ENCODE assay signal across 14 cellular contexts in the genomic region with DNA sequence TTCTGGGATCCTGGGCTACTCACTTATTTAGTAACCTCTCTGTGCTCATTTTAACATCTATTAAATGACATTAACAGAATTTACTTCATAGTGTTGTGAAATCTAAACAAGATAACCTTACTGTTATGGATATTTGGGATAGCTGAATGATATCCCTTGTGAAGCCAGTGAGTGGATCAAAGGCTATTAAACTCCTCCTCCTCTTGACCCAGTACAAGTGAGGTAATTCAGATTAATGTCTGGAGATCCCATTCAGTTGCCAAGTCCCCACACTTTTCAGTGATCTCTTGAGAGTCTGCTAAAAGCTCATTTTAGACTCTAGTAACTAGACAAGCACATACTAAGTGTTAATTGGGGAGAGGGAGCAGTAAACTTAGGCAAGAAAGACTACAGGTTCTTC. TPM values are rescaled to one million over a fixed set of nuclear protein-coding genes. Genes with fewer than 3 reads are reported as not detected.
DNase-seq lines count a peak whose midpoint lies in the region; ATAC-seq and TF ChIP-seq lines count a peak whose summit lies in the region.
"Had no signal": no experiment of that assay in that cellular context is flagged by ENCODE, and none has a peak within 500 bp of the region (broad histone marks: within the 10 kb centered on the region; RNA-seq: fewer than 3 reads in every experiment).

No MANE protein-coding gene starts in this region.

- no peaks in the 10 kb centered on the region for H4K20me1 ChIP-seq in KMS-11 (ENCODE audit: insufficient read depth)

- POLR2A ChIA-PET in CD8-positive, alpha-beta T cell (lab: Charles Lee), result interaction anchor here (0.5 kb wide), 1 partner anchor 162 kb away, joined by 4 read pairs; no protein-coding TSS in a partner anchor

- no peaks in the 10 kb centered on the region for H3K9me3 Mint-ChIP-seq in CD8-positive, alpha-beta T cell
- no peaks in the 10 kb centered on the region for H3K9me3 Mint-ChIP-seq in natural killer cell treated with Interleukin-12 subunit alpha and Interleukin-12 subunit beta and Interleukin-15 and Interleukin-18, amount 100 ng/mL, for 72 hours

- peak overlapping the region; percentile 99 for H3K4me2 ChIP-seq in KMS-11

- no peak overlapping the region for H2AFZ ChIP-seq in KMS-11 (ENCODE audit: low read depth)
- H2AFZ ChIP-seq: parathyroid adenoma had no signal

- CTCF ChIA-PET in CD8-positive, alpha-beta T cell (lab: Charles Lee), result no interaction called here

- peaks cover 33% of the 10 kb centered on the region for H3K79me2 ChIP-seq in KMS-11 (ENCODE audit: insufficient read depth, low read depth)

- H3K9me3 ChIP-seq in CD8-positive, alpha-beta T cell (ENCODE audit: low read length), result no peaks in the 10 kb centered on the region
- H3K9me3 ChIP-seq: SJSA1 had no signal

- peak overlapping the region; percentile 62 for H3K27ac Mint-ChIP-seq in CD8-positive, alpha-beta T cell
- H3K27ac Mint-ChIP-seq in natural killer cell treated with Interleukin-12 subunit alpha and Interleukin-12 subunit beta and Interleukin-15 and Interleukin-18, amount 100 ng/mL, for 72 hours, result peak overlapping the region; percentile 91 to 94
- H3K27ac Mint-ChIP-seq: activated naive CD4-positive, alpha-beta T cell treated with anti-CD3 and anti-CD28 coated beads, Interleukin-2, amount 50 U/mL, for 72 hours had no signal

- peaks cover 4% of the 10 kb centered on the region for H3K36me3 Mint-ChIP-seq in CD8-positive, alpha-beta T cell
- peaks cover 7% of the 10 kb centered on the region for H3K36me3 Mint-ChIP-seq in natural killer cell treated with Interleukin-12 subunit alpha and Interleukin-12 subunit beta and Interleukin-15 and Interleukin-18, amount 100 ng/mL, for 72 hours

- peaks cover 44% of the 10 kb centered on the region for H3K4me1 ChIP-seq in CD8-positive, alpha-beta T cell (ENCODE audit: insufficient read depth, low read length)
- peaks cover 65% of the 10 kb centered on the region for H3K4me1 ChIP-seq in KMS-11 (ENCODE audit: low read depth, poor library complexity, severe bottlenecking)

- no peak for DNase-seq in CD8-positive, alpha-beta T cell
- DNase-seq in amniotic epithelial cell (ENCODE audit: low read depth) (peak; percentile 66), GOT3 (lab: John Stamatoyannopoulos, UW) (no peak), NCI-H2029 (lab: John Stamatoyannopoulos, UW) (no peak)
- DNase-seq in natural killer cell treated with Interleukin-12 subunit alpha and Interleukin-12 subunit beta and Interleukin-15 and Interleukin-18, amount 100 ng/mL, for 72 hours (ENCODE audit: low spot score), result no peak
- DNase-seq: activated CD4-positive, alpha-beta T cell treated with anti-CD3 and anti-CD28 coated beads, Interleukin-2, amount 50 U/mL, for 4 hours; glutamatergic neuron; NCI-H1105; NCI-H526 had no signal

- H3K27ac ChIP-seq in CD8-positive, alpha-beta T cell (ENCODE audit: low read depth, low read length), result no peak overlapping the region
- H3K27ac ChIP-seq in KMS-11, result peak overlapping the region; percentile 4; the same call in 1 of the 2 replicates
- H3K27ac ChIP-seq: parathyroid adenoma, SJSA1 had no signal

- intact Hi-C loops in CD8-positive, alpha-beta T cell (cut with DNase I, micrococcal nuclease), result no loop called here

- H3K4me3 Mint-ChIP-seq in CD8-positive, alpha-beta T cell, result no peak overlapping the region
- H3K4me3 Mint-ChIP-seq in natural killer cell treated with Interleukin-12 subunit alpha and Interleukin-12 subunit beta and Interleukin-15 and Interleukin-18, amount 100 ng/mL, for 72 hours, result peak overlapping the region; percentile 5

- no peak for ATAC-seq in CD8-positive, alpha-beta T cell
- ATAC-seq in natural killer cell treated with Interleukin-12 subunit alpha and Interleukin-12 subunit beta and Interleukin-15 and Interleukin-18, amount 100 ng/mL, for 72 hours, result no peak
- no peak for ATAC-seq in GM18498 (IDR thresholded peaks at IDR 0.05; ENCODE audit: unreplicated experiment)
- ATAC-seq: activated naive CD4-positive, alpha-beta T cell treated with anti-CD3 and anti-CD28 coated beads, Interleukin-2, amount 50 U/mL, for 72 hours had no signal

- H3K27me3 ChIP-seq in CD8-positive, alpha-beta T cell (ENCODE audit: insufficient read depth, low read length), result no peaks in the 10 kb centered on the region
- H3K27me3 ChIP-seq in KMS-11 (ENCODE audit: insufficient read depth, low read depth), result no peaks in the 10 kb centered on the region
- H3K27me3 ChIP-seq: SJSA1 had no signal

- H3K9ac ChIP-seq in KMS-11, result no peak overlapping the region
- H3K9ac ChIP-seq: parathyroid adenoma had no signal

- H3K4me1 Mint-ChIP-seq in CD8-positive, alpha-beta T cell (ENCODE audit: low read depth), result peaks cover 81% of the 10 kb centered on the region
- H3K4me1 Mint-ChIP-seq in natural killer cell treated with Interleukin-12 subunit alpha and Interleukin-12 subunit beta and Interleukin-15 and Interleukin-18, amount 100 ng/mL, for 72 hours (ENCODE audit: low read depth in 2 of 2), result peaks cover 62 to 85% of the 10 kb centered on the region in 2 donors

- H3K27me3 Mint-ChIP-seq in CD8-positive, alpha-beta T cell (ENCODE audit: low read depth), result no peaks in the 10 kb centered on the region
- no peaks in the 10 kb centered on the region for H3K27me3 Mint-ChIP-seq in natural killer cell treated with Interleukin-12 subunit alpha and Interleukin-12 subunit beta and Interleukin-15 and Interleukin-18, amount 100 ng/mL, for 72 hours

- no peak overlapping the region for H3K4me3 ChIP-seq in CD8-positive, alpha-beta T cell (ENCODE audit: low read depth, low read length)
- H3K4me3 ChIP-seq in KMS-11 (IDR thresholded peaks at IDR 0.05; ENCODE audit: insufficient read depth, low read depth, low read length), result no peak overlapping the region
- H3K4me3 ChIP-seq: SJSA1 had no signal

- H3K36me3 ChIP-seq in CD8-positive, alpha-beta T cell (ENCODE audit: insufficient read depth, low read length), result no peaks in the 10 kb centered on the region
- no peaks in the 10 kb centered on the region for H3K36me3 ChIP-seq in KMS-11 (ENCODE audit: insufficient read depth)
- H3K36me3 ChIP-seq: SJSA1 had no signal

- TF ChIP-seq CTCF in CD8-positive, alpha-beta T cell (IDR thresholded peaks at IDR 0.05), result no peak
- no peak for TF ChIP-seq CTCF in KMS-11 (conservative IDR thresholded peaks at IDR 0.05; ENCODE audit: low read depth, low read length)

RNA-seq across cellular contexts. Expression of a gene that starts 2.5 kb away (rescaled TPM):
- 10 to 100 TPM; 35.1 to 39.5 TPM for total RNA-seq in CD8-positive, alpha-beta T cell
- total RNA-seq in natural killer cell treated with Interleukin-12 subunit alpha and Interleukin-12 subunit beta and Interleukin-15 and Interleukin-18, amount 100 ng/mL, for 72 hours, result 10 to 100 TPM; 29.3 to 50.0 TPM
